Comparison of ENCODE assay signal across 15 cellular contexts in genomic region chr12:608921-609320, GRCh38.
"Had no signal": no experiment of that assay in that cellular context is flagged by ENCODE, and none has a peak within 500 bp of the region (broad histone marks: within the 10 kb centered on the region; RNA-seq: fewer than 3 reads in every experiment).

No MANE protein-coding gene starts in this region.

- H3K4me3 ChIP-seq: body of pancreas, neural progenitor cell had no signal

- H3K4me1 ChIP-seq: neural progenitor cell, parathyroid adenoma had no signal

- H3K4me3 Mint-ChIP-seq: activated naive CD4-positive, alpha-beta T cell treated with anti-CD3 and anti-CD28 coated beads, Interleukin-2, amount 50 U/mL, for 24 hours; activated T-cell treated with anti-CD3 and anti-CD28 coated beads, Interleukin-2, amount 50 U/mL, for 24 hours; neural progenitor cell; stimulated activated memory B cell treated with anti-CD40 and anti-IgM and Interleukin-4, amounts not matched to agents 10 μg/mL and 1 μg/mL and 100 μg/mL, for 72 hours; T-helper 1 cell treated with Interleukin-12 subunit alpha and Interleukin-12 subunit beta and Interleukin-4 antibody, amounts not matched to agents 30 μg/mL and 1 μg/mL, for 36 hours; type B pancreatic cell; WTC11 had no signal

- H3K27ac Mint-ChIP-seq: activated naive CD4-positive, alpha-beta T cell treated with anti-CD3 and anti-CD28 coated beads, Interleukin-2, amount 50 U/mL, for 24 hours; neural progenitor cell; stimulated activated memory B cell treated with anti-CD40 and anti-IgM and Interleukin-4, amounts not matched to agents 10 μg/mL and 1 μg/mL and 100 μg/mL, for 72 hours; type B pancreatic cell; WTC11 had no signal

- ATAC-seq: body of pancreas; stimulated activated memory B cell treated with anti-CD40 and anti-IgM and Interleukin-4, amounts not matched to agents 10 μg/mL and 1 μg/mL and 100 μg/mL, for 72 hours; WTC11 had no signal

- H3K9me3 Mint-ChIP-seq: activated CD4-positive, alpha-beta T cell treated with anti-CD3 and anti-CD28 coated beads, Interleukin-2, amount 10 ng/mL, durations not matched to agents 24 days and 14 days; activated naive CD4-positive, alpha-beta T cell treated with anti-CD3 and anti-CD28 coated beads, Interleukin-2, amount 50 U/mL, for 24 hours; activated T-cell treated with anti-CD3 and anti-CD28 coated beads, Interleukin-2, amount 50 U/mL, for 24 hours; immature natural killer cell; neural progenitor cell; stimulated activated memory B cell treated with anti-CD40 and anti-IgM and Interleukin-4, amounts not matched to agents 10 μg/mL and 1 μg/mL and 100 μg/mL, for 72 hours; T-helper 1 cell treated with Interleukin-12 subunit alpha and Interleukin-12 subunit beta and Interleukin-4 antibody, amounts not matched to agents 30 μg/mL and 1 μg/mL, for 36 hours; type B pancreatic cell; WTC11 had no signal

- H3K27me3 ChIP-seq: body of pancreas, neural progenitor cell had no signal

- H3K9me3 ChIP-seq: body of pancreas, SK-N-SH had no signal

- DNase-seq: activated CD4-positive, alpha-beta T cell treated with anti-CD3 and anti-CD28 coated beads, Interleukin-2, amount 10 ng/mL, durations not matched to agents 24 days and 14 days; activated effector memory CD4-positive, alpha-beta T cell treated with Interleukin-2 at 50 U/mL for 16 hours; body of pancreas; immature natural killer cell; retina; SK-N-SH; stimulated activated CD4-positive, alpha-beta T cell treated with anti-CD3 and anti-CD28 coated beads, Interleukin-1b, Interleukin-23, amount 100 ng/mL, for 48 hours had no signal

- H3K4me1 Mint-ChIP-seq: WTC11 had no signal

- H3K36me3 Mint-ChIP-seq: activated naive CD4-positive, alpha-beta T cell treated with anti-CD3 and anti-CD28 coated beads, Interleukin-2, amount 50 U/mL, for 24 hours; immature natural killer cell; neural progenitor cell; stimulated activated memory B cell treated with anti-CD40 and anti-IgM and Interleukin-4, amounts not matched to agents 10 μg/mL and 1 μg/mL and 100 μg/mL, for 72 hours; type B pancreatic cell; WTC11 had no signal

- H3K27me3 Mint-ChIP-seq: activated CD4-positive, alpha-beta T cell treated with anti-CD3 and anti-CD28 coated beads, Interleukin-2, amount 10 ng/mL, durations not matched to agents 24 days and 14 days; activated naive CD4-positive, alpha-beta T cell treated with anti-CD3 and anti-CD28 coated beads, Interleukin-2, amount 50 U/mL, for 24 hours; activated T-cell treated with anti-CD3 and anti-CD28 coated beads, Interleukin-2, amount 50 U/mL, for 24 hours; stimulated activated memory B cell treated with anti-CD40 and anti-IgM and Interleukin-4, amounts not matched to agents 10 μg/mL and 1 μg/mL and 100 μg/mL, for 72 hours had no signal

- H3K27ac ChIP-seq: neural progenitor cell, parathyroid adenoma had no signal

- H3K36me3 ChIP-seq: neural progenitor cell had no signal
